ENCODE assay signal across 8 cellular contexts in genomic region chr3:49421890-49422378, GRCh38. TPM values are rescaled to one million over a fixed set of nuclear protein-coding genes. Genes with fewer than 3 reads are reported as not detected.
DNase-seq lines count a peak whose midpoint lies in the region; ATAC-seq, FAIRE-seq and TF ChIP-seq lines count a peak whose summit lies in the region.

No MANE protein-coding gene starts in this region.

- H3K9ac ChIP-seq in NT2/D1 (ENCODE audit: insufficient read length, low read depth) (peak overlapping the region; percentile 84), H1 (replicated peaks in 1 of 4; ENCODE audit: extremely low read depth in 1 of 4, low read depth in 3 of 4, low read length in 3 of 4) (peak overlapping the region; percentile 87 to 93 (median 90))

- H3K23ac ChIP-seq in H1 (ENCODE audit: insufficient read length) = no peak overlapping the region

- H2BK12ac ChIP-seq in H1 (ENCODE audit: low read depth, low read length) = peak overlapping the region; percentile 20; the same call in 1 of the 2 replicates

- H3K79me2 ChIP-seq in H1 (ENCODE audit: control insufficient read depth in 1 of 2, insufficient read depth in 2 of 2, low read length in 2 of 2) = peaks cover 0 to 7% of the 10 kb centered on the region in 2 experiments; a peak in 1 of 4 replicates

- CTCF ChIA-PET in H1 (lab: Charles Lee; ENCODE audit: partially characterized antibody) = interaction anchor here (0.6 to 2.3 kb wide), 9 partner anchors 8 to 83 kb away, joined by 3 to 11 read pairs (median 4); partner anchors contain the start of gene USP4

- H3K4me3 ChIP-seq in NT2/D1 (ENCODE audit: insufficient read length, low read depth) (peak overlapping the region; percentile 58), H1 (ENCODE audit: extremely low read depth in 1 of 4, insufficient read depth in 2 of 4, low read depth in 3 of 4, low read length in 4 of 4) (peak overlapping the region; percentile 52 to 94 (median 84)), right lobe of liver (peak overlapping the region; percentile 38 to 64 (median 54)), stomach (peak overlapping the region; percentile 39 to 47 (median 44))

- FAIRE-seq in H1 (lab: Jason Lieb, UNC) = no peak

- DNase-seq in NT2/D1 (ENCODE audit: low read depth, low spot score) (no peak), H1 (ENCODE audit: low read depth in 1 of 2, low spot score in 2 of 2) (no peak), right lobe of liver (no peak), stomach (peak; percentile 30), NCI-H524 treated with DMSO at 0.1 percent for 48 hours (lab: John Stamatoyannopoulos, UW) (no peak), NCI-H2029 treated with DMSO at 0.1 percent for 48 hours (lab: John Stamatoyannopoulos, UW) (no peak)

- 0 out of 2 replicates have a peak overlapping the region, but pooled peaks have one; percentile 89 for H2BK15ac ChIP-seq in H1 (ENCODE audit: low read length)

- peak overlapping the region; percentile 73; the same call in 1 of the 2 replicates for H2BK5ac ChIP-seq in H1 (ENCODE audit: low read depth, low read length)

- H4K91ac ChIP-seq in H1 (replicated peaks; ENCODE audit: insufficient read length, low read length) = peak overlapping the region; percentile 97

- peak overlapping the region; percentile 71 to 94 for H3K4me2 ChIP-seq in H1 (ENCODE audit: insufficient read depth in 1 of 2, low read depth in 2 of 2, low read length in 2 of 2)

- peak overlapping the region; percentile 85; the same call in 1 of the 2 replicates for H4K8ac ChIP-seq in H1 (ENCODE audit: extremely low read depth, insufficient read depth, low read length)

- H2AK5ac ChIP-seq in H1 (ENCODE audit: low read depth, low read length) = 0 out of 2 replicates have a peak overlapping the region, but pooled peaks have one; percentile 43

- H2BK120ac ChIP-seq in H1 (replicated peaks; ENCODE audit: low read depth, low read length) = no peak overlapping the region

- intact Hi-C loops in right lobe of liver (cut with DNase I) = no loop called here
- intact Hi-C loops in stomach (cut with DNase I; ENCODE audit: low total_unique reads) = no loop called here

- H3K23me2 ChIP-seq in H1 (ENCODE audit: low read depth, low read length) = peaks cover 12% of the 10 kb centered on the region

- TF ChIP-seq RAD21 in H1 (IDR thresholded peaks at IDR 0.05 in 1 of 2, conservative IDR thresholded peaks at IDR 0.05 in 1 of 2; ENCODE audit: low read depth in 2 of 2, low read length in 2 of 2) = no peak

- H3K27ac ChIP-seq in H1 (ENCODE audit: low read depth, low read length) (peak overlapping the region; percentile 60), right lobe of liver (peak overlapping the region in 1 of 3 donors; percentile 75), stomach (peak overlapping the region in 4 of 5 donors; percentile 25 to 68 (median 50))

- peak overlapping the region; percentile 40 for H3K4ac ChIP-seq in H1 (replicated peaks; ENCODE audit: insufficient read length, low read depth, low read length)

- TF ChIP-seq CTCF in H1 (IDR thresholded peaks at IDR 0.05; ENCODE audit: control extremely low read depth in 1 of 3, insufficient read depth in 1 of 3, low read depth in 1 of 3, low read length in 3 of 3) (no peak), right lobe of liver (IDR thresholded peaks at IDR 0.05) (no peak), stomach (IDR thresholded peaks at IDR 0.05) (no peak)

- no peak overlapping the region for H3K14ac ChIP-seq in H1 (ENCODE audit: insufficient read length)

- H3K4me1 ChIP-seq in NT2/D1 (ENCODE audit: insufficient read depth, insufficient read length) (peaks cover 24% of the 10 kb centered on the region), H1 (replicated peaks in 1 of 4; ENCODE audit: control insufficient read depth in 3 of 4, insufficient read depth in 4 of 4, low read length in 3 of 4) (peaks cover 6 to 12% (median 8%) of the 10 kb centered on the region in 4 experiments), right lobe of liver (peaks cover 0 to 28% (median 6%) of the 10 kb centered on the region in 4 donors), stomach (peaks cover 12 to 41% (median 30%) of the 10 kb centered on the region in 4 donors)

- peaks cover 4% of the 10 kb centered on the region; the same call in 1 of the 2 replicates for H3K79me1 ChIP-seq in H1 (ENCODE audit: low read depth, low read length)

- TF ChIP-seq EP300 in H1 (IDR thresholded peaks at IDR 0.05; ENCODE audit: borderline replicate concordance in 1 of 2, low read depth in 2 of 2, low read length in 2 of 2) (no peak), stomach (IDR thresholded peaks at IDR 0.05) (no peak)

- H3K56ac ChIP-seq in H1 (replicated peaks; ENCODE audit: insufficient read length, low read depth, low read length) = no peak overlapping the region

- H3K18ac ChIP-seq in H1 (ENCODE audit: extremely low read depth, low read length) = peak overlapping the region; percentile 91

- H3K36me3 ChIP-seq in NT2/D1 (ENCODE audit: insufficient read depth, insufficient read length, low read length) = peaks cover 51% of the 10 kb centered on the region
- H3K36me3 ChIP-seq in H1 (ENCODE audit: control insufficient read depth in 2 of 4, insufficient read depth in 4 of 4, low read length in 3 of 4) = peaks cover 0 to 5% (median 2%) of the 10 kb centered on the region in 4 experiments; a peak in 3 of 8 replicates
- peaks cover 0 to 15% (median 5%) of the 10 kb centered on the region in 4 donors for H3K36me3 ChIP-seq in right lobe of liver
- H3K36me3 ChIP-seq in stomach = peaks cover 16 to 58% (median 48%) of the 10 kb centered on the region in 4 donors

- peak; percentile 39 to 56 (median 46) for ATAC-seq in right lobe of liver
- ATAC-seq in HG03097 (IDR thresholded peaks at IDR 0.05; ENCODE audit: low FRiP score, unreplicated experiment) = no peak
- ATAC-seq in GM18517 (IDR thresholded peaks at IDR 0.05; ENCODE audit: unreplicated experiment) = no peak

- peak overlapping the region; percentile 24; the same call in 1 of the 2 replicates for H2AFZ ChIP-seq in H1 (ENCODE audit: low read length)

- H3K27me3 ChIP-seq in NT2/D1 (ENCODE audit: insufficient read depth, insufficient read length) (no peaks in the 10 kb centered on the region), H1 (replicated peaks in 1 of 4; ENCODE audit: control insufficient read depth in 3 of 4, extremely low read depth in 1 of 4, insufficient read depth in 3 of 4, low read length in 3 of 4) (0 out of 7 replicates have a peak, but pooled peaks cover 0 to 1% (median 0%) of the 10 kb centered on the region in 4 experiments), right lobe of liver (no peaks in the 10 kb centered on the region), stomach (no peaks in the 10 kb centered on the region)

- H3K9me3 ChIP-seq in NT2/D1 (ENCODE audit: insufficient read depth, low read length) (no peaks in the 10 kb centered on the region), H1 (ENCODE audit: insufficient read depth in 2 of 2, low read depth in 1 of 2, low read length in 1 of 2) (no peaks in the 10 kb centered on the region), right lobe of liver (no peaks in the 10 kb centered on the region), stomach (no peaks in the 10 kb centered on the region)

- TF ChIP-seq POLR2A in H1 (IDR thresholded peaks at IDR 0.05; ENCODE audit: control extremely low read depth in 1 of 2, low read depth in 2 of 2, low read length in 2 of 2) = no peak
- TF ChIP-seq POLR2A in right lobe of liver (IDR thresholded peaks at IDR 0.05) = no peak
- no peak for TF ChIP-seq POLR2A in stomach (IDR thresholded peaks at IDR 0.05)

- no peak overlapping the region for H2BK20ac ChIP-seq in H1 (ENCODE audit: low read length)

- H4K20me1 ChIP-seq in H1 (replicated peaks in 1 of 2; ENCODE audit: control insufficient read depth in 1 of 2, insufficient read depth in 2 of 2, low read length in 2 of 2) = peaks cover 0 to 2% of the 10 kb centered on the region in 2 experiments

- peak overlapping the region; percentile 75 for H4K5ac ChIP-seq in H1 (ENCODE audit: insufficient read length, low read depth, low read length)

- POLR2A ChIA-PET in H1 (lab: Charles Lee; ENCODE audit: partially characterized antibody) = interaction anchor here (1.0 to 5.9 kb wide), 13 partner anchors 9 to 145 kb away, joined by 3 to 57 read pairs (median 4); partner anchors contain the start of genes C3orf62, DAG1, RHOA and TCTA

- WGBS in H1 (ENCODE audit: extremely low coverage in 1 of 2, insufficient coverage in 1 of 2, insufficient read length in 1 of 2, insufficient replicate concordance in 2 of 2, low coverage in 1 of 2, low lambda C conversion rate in 2 of 2, missing lambda C conversion rate in 1 of 2), 2 experiments = 4% methylated on average over 12 of the region's 14 CpGs; no CpG with 5 or more reads in 1 of the 2 experiments
- 11% methylated on average over 5 of the region's 14 CpGs for WGBS in right lobe of liver (ENCODE audit: insufficient coverage, low coverage, low lambda C conversion rate, missing lambda C conversion rate)
- 12 to 53% (median 27%) methylated on average over 12 to 14 of the region's 14 CpGs for WGBS in stomach, 5 donors

RNA-seq across cellular contexts. Expression of gene AMT, which starts 0.3 kb away (rescaled TPM):
- total RNA-seq in H1 (2021; fragmentation: NEBNext Ultra II Directional; extraction: Animal tissue kit (Norgen Biotek cat#: 25700)) = 44.3 and 46.5 TPM in 2 replicates
- polyA plus RNA-seq in H1 (2011; rRNA removed) (90.1 and 92.4 TPM in 2 replicates), stomach (10 to 100 TPM in 1 of 3 donors, 1 to 10 TPM in 2; 6.9 to 15.0 (median 8.4) TPM)
- 97.0 TPM for polyA plus RNA-seq in H1 (2011; cell fraction: cytosol; rRNA removed)
- polyA plus RNA-seq in H1 (2011; cell fraction: nucleus; rRNA removed) = 227 TPM
- polyA plus RNA-seq in H1 (2012, experiment 1 of 2) = 56.6 to 72.5 TPM (median 63.8 TPM) in 4 replicates
- polyA plus RNA-seq in H1 (2012, experiment 2 of 2) = 42.5 TPM
- 35.4 TPM for polyA plus RNA-seq in H1 (2013, experiment 1 of 2)
- 32.2 TPM for polyA plus RNA-seq in H1 (2013, experiment 2 of 2)
- 93.0 and 99.7 TPM in 2 replicates for polyA minus RNA-seq in H1 (2011; rRNA and poly(A)+ RNA removed)
- polyA minus RNA-seq in H1 (2011; cell fraction: cytosol; rRNA and poly(A)+ RNA removed) = 21.9 TPM
- polyA minus RNA-seq in H1 (2011; cell fraction: nucleus; rRNA and poly(A)+ RNA removed) = 33.6 TPM
- total RNA-seq in right lobe of liver (10 to 100 TPM in 5 of 6 experiments, 1 to 10 TPM in 1; 8.4 to 52.0 (median 31.3) TPM), stomach (10 to 100 TPM in 4 of 5 donors, 1 to 10 TPM in 1; 4.5 to 27.8 (median 14.7) TPM)

RNA-seq across cellular contexts. Expression of gene NICN1, which starts 7.2 kb away (rescaled TPM):
- total RNA-seq in H1 (2021; fragmentation: NEBNext Ultra II Directional; extraction: Animal tissue kit (Norgen Biotek cat#: 25700)) = 8.2 and 9.0 TPM in 2 replicates
- 15.3 and 20.9 TPM in 2 replicates for polyA plus RNA-seq in H1 (2011; rRNA removed)
- polyA plus RNA-seq in H1 (2011; cell fraction: cytosol; rRNA removed) = 15.3 TPM
- 70.7 TPM for polyA plus RNA-seq in H1 (2011; cell fraction: nucleus; rRNA removed)
- polyA plus RNA-seq in H1 (2012, experiment 1 of 2) = 11.5 to 14.2 TPM (median 14.0 TPM) in 4 replicates
- 12.2 TPM for polyA plus RNA-seq in H1 (2012, experiment 2 of 2)
- 5.9 TPM for polyA plus RNA-seq in H1 (2013, experiment 1 of 2)
- polyA plus RNA-seq in H1 (2013, experiment 2 of 2) = 6.4 TPM
- 21.2 and 25.6 TPM in 2 replicates for polyA minus RNA-seq in H1 (2011; rRNA and poly(A)+ RNA removed)
- polyA minus RNA-seq in H1 (2011; cell fraction: cytosol; rRNA and poly(A)+ RNA removed) = 6.3 TPM
- polyA minus RNA-seq in H1 (2011; cell fraction: nucleus; rRNA and poly(A)+ RNA removed) = 4.9 TPM
- 10 to 100 TPM in 2 of 6 experiments, 1 to 10 TPM in 4; 2.2 to 13.1 (median 8.3) TPM for total RNA-seq in right lobe of liver
- 10 to 100 TPM in 3 of 5 donors, 1 to 10 TPM in 2; 2.3 to 19.7 (median 10.6) TPM for total RNA-seq in stomach
- 1 to 10 TPM; 3.5 to 7.3 (median 4.5) TPM for polyA plus RNA-seq in stomach

RNA-seq across cellular contexts. Expression of gene TCTA, which starts 9.7 kb away (rescaled TPM):
- 6.2 and 7.4 TPM in 2 replicates for total RNA-seq in H1 (2021; fragmentation: NEBNext Ultra II Directional; extraction: Animal tissue kit (Norgen Biotek cat#: 25700))
- 11.0 and 13.2 TPM in 2 replicates for polyA plus RNA-seq in H1 (2011; rRNA removed)
- polyA plus RNA-seq in H1 (2011; cell fraction: cytosol; rRNA removed) = 14.1 TPM
- 7.9 TPM for polyA plus RNA-seq in H1 (2011; cell fraction: nucleus; rRNA removed)
- polyA plus RNA-seq in H1 (2012, experiment 1 of 2) = 8.6 to 10.2 TPM (median 9.5 TPM) in 4 replicates
- 9.0 TPM for polyA plus RNA-seq in H1 (2012, experiment 2 of 2)
- polyA plus RNA-seq in H1 (2013, experiment 1 of 2) = 3.9 TPM
- polyA plus RNA-seq in H1 (2013, experiment 2 of 2) = 4.5 TPM
- polyA minus RNA-seq in H1 (2011; rRNA and poly(A)+ RNA removed) = 11.6 and 12.0 TPM in 2 replicates
- 5.1 TPM for polyA minus RNA-seq in H1 (2011; cell fraction: cytosol; rRNA and poly(A)+ RNA removed)
- polyA minus RNA-seq in H1 (2011; cell fraction: nucleus; rRNA and poly(A)+ RNA removed) = 17.3 TPM
- total RNA-seq in right lobe of liver = 10 to 100 TPM; 15.9 to 26.0 (median 19.4) TPM
- 10 to 100 TPM in 4 of 5 donors, not detected in 1; 10.3 to 39.8 (median 18.4) TPM for total RNA-seq in stomach
- polyA plus RNA-seq in stomach = 10 to 100 TPM; 18.3 to 31.2 (median 22.1) TPM

RNA-seq across cellular contexts. Expression of gene RHOA, which starts 10.2 kb away (rescaled TPM):
- 386 and 397 TPM in 2 replicates for total RNA-seq in H1 (2021; fragmentation: NEBNext Ultra II Directional; extraction: Animal tissue kit (Norgen Biotek cat#: 25700))
- polyA plus RNA-seq in H1 (2011; rRNA removed) = 176 and 225 TPM in 2 replicates
- 237 TPM for polyA plus RNA-seq in H1 (2011; cell fraction: cytosol; rRNA removed)
- polyA plus RNA-seq in H1 (2011; cell fraction: nucleus; rRNA removed) = 230 TPM
- polyA plus RNA-seq in H1 (2012, experiment 1 of 2) = 329 to 425 TPM (median 343 TPM) in 4 replicates
- polyA plus RNA-seq in H1 (2012, experiment 2 of 2) = 382 TPM
- 313 TPM for polyA plus RNA-seq in H1 (2013, experiment 1 of 2)
- 317 TPM for polyA plus RNA-seq in H1 (2013, experiment 2 of 2)
- 293 and 303 TPM in 2 replicates for polyA minus RNA-seq in H1 (2011; rRNA and poly(A)+ RNA removed)
- 236 TPM for polyA minus RNA-seq in H1 (2011; cell fraction: cytosol; rRNA and poly(A)+ RNA removed)
- polyA minus RNA-seq in H1 (2011; cell fraction: nucleus; rRNA and poly(A)+ RNA removed) = 122 TPM
- 100 to 1,000 TPM; 142 to 251 (median 171) TPM for total RNA-seq in right lobe of liver
- 100 to 1,000 TPM; 107 to 380 (median 374) TPM for total RNA-seq in stomach
- 100 to 1,000 TPM; 218 to 461 (median 340) TPM for polyA plus RNA-seq in stomach

RNA-seq across cellular contexts. Expression of gene DAG1, which starts 48.1 kb away (rescaled TPM):
- 137 and 138 TPM in 2 replicates for total RNA-seq in H1 (2021; fragmentation: NEBNext Ultra II Directional; extraction: Animal tissue kit (Norgen Biotek cat#: 25700))
- polyA plus RNA-seq in H1 (2011; rRNA removed) = 97.5 and 125 TPM in 2 replicates
- polyA plus RNA-seq in H1 (2011; cell fraction: cytosol; rRNA removed) = 73.3 TPM
- polyA plus RNA-seq in H1 (2011; cell fraction: nucleus; rRNA removed) = 117 TPM
- polyA plus RNA-seq in H1 (2012, experiment 1 of 2) = 64.9 to 94.3 TPM (median 86.3 TPM) in 4 replicates
- 106 TPM for polyA plus RNA-seq in H1 (2012, experiment 2 of 2)
- 204 TPM for polyA plus RNA-seq in H1 (2013, experiment 1 of 2)
- polyA plus RNA-seq in H1 (2013, experiment 2 of 2) = 192 TPM
- 188 and 262 TPM in 2 replicates for polyA minus RNA-seq in H1 (2011; rRNA and poly(A)+ RNA removed)
- 72.7 TPM for polyA minus RNA-seq in H1 (2011; cell fraction: cytosol; rRNA and poly(A)+ RNA removed)
- polyA minus RNA-seq in H1 (2011; cell fraction: nucleus; rRNA and poly(A)+ RNA removed) = 49.7 TPM
- total RNA-seq in right lobe of liver = 10 to 100 TPM; 54.5 to 92.5 (median 65.2) TPM
- 100 to 1,000 TPM in 1 of 5 donors, 10 to 100 TPM in 4; 29.8 to 144 (median 67.5) TPM for total RNA-seq in stomach
- polyA plus RNA-seq in stomach = 10 to 100 TPM in 2 of 3 donors, 1 to 10 TPM in 1; 4.1 to 21.9 (median 13.1) TPM

Comparison
In these comparisons a context has a peak if more than half of its experiments do, and no peak if none do; other contexts are left out.
1. ATAC-seq: peak in right lobe of liver (4 of 4); none in HG03097 (single experiment) and GM18517 (single experiment).
2. Peak in every context shown above with its lines, with median percentiles within 50 percentile points of each other: H3K4me3 ChIP-seq.